Comparison of ENCODE assay signal across 1 cellular context in the genomic region with DNA sequence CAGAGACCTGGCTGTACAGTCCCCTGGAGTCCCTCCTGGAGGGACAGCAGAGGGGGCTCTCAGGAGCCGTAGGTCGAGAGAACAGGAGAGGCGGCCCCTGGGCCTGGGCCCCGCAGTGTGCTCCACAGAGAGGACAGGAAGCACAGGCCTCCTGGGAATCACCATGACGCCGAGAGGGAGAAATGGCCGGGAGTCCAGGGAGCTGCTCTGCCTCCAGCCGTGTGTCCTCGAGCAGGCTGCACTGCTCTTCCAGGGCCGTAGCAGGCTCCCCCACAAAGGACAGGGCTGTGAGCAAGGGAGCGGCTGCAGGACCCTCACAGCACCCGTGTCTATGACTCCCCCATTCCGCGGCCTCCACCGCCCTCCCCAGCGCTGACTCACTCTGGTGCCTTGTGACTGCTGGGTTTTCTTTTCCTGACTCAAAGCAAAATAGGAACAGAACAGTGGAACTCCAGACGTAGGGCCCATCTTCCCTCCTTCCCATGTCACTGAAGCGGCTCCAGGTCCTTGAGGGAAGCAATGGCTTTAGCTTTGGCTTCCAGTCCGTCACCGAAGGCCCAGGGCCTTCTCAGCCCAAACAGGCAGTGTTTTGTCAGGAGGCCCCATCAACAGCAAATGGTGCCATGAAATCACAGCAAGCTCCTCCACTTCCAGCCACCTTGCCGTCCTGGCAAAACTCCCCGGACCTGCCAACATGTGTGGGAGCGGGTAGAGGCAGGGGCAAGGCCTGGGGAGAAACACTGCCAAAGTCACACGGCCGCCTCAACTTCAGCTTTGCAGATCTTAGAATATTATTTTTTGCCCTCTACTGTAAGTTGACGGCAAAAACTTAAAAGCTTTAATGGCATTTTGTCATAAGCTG.
TF ChIP-seq lines count a peak whose summit lies in the region.

No MANE protein-coding gene starts in this region.

TF ChIP-seq in A549, 52 proteins besides CTCF, POLR2A, EP300 and RAD21 (continued from another document):
- TF ChIP-seq ELK1 (IDR thresholded peaks at IDR 0.05; ENCODE audit: low read depth, low read length): no peak
- TF ChIP-seq CEBPB (IDR thresholded peaks at IDR 0.05): no peak
- TF ChIP-seq HOXB13 (CRISPR knock-in tag; IDR thresholded peaks at IDR 0.05; ENCODE audit: low read depth): no peak
- no peak for TF ChIP-seq JUN (IDR thresholded peaks at IDR 0.05)
- TF ChIP-seq BHLHE40 (IDR thresholded peaks at IDR 0.05; ENCODE audit: low read depth, low read length): no peak
- no peak for TF ChIP-seq HOXA7 (CRISPR knock-in tag; IDR thresholded peaks at IDR 0.05)
- TF ChIP-seq EHMT2 (IDR thresholded peaks at IDR 0.05; ENCODE audit: low read depth): no peak
- no peak for TF ChIP-seq TFCP2L1 (CRISPR knock-in tag; IDR thresholded peaks at IDR 0.05)
- TF ChIP-seq, protein P1, sequence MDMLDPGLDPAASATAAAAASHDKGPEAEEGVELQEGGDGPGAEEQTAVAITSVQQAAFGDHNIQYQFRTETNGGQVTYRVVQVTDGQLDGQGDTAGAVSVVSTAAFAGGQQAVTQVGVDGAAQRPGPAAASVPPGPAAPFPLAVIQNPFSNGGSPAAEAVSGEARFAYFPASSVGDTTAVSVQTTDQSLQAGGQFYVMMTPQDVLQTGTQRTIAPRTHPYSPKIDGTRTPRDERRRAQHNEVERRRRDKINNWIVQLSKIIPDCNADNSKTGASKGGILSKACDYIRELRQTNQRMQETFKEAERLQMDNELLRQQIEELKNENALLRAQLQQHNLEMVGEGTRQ (IDR thresholded peaks at IDR 0.05): no peak
- TF ChIP-seq NPAS2 (CRISPR knock-in tag; IDR thresholded peaks at IDR 0.05; ENCODE audit: borderline replicate concordance): no peak
- TF ChIP-seq MYC (IDR thresholded peaks at IDR 0.05; ENCODE audit: borderline replicate concordance, low read length): no peak
- TF ChIP-seq GATA3 (IDR thresholded peaks at IDR 0.05; ENCODE audit: borderline replicate concordance): no peak
- TF ChIP-seq BCL3 (IDR thresholded peaks at IDR 0.05): no peak
